Comparison of ENCODE assay signal across 8 cellular contexts in the genomic region with DNA sequence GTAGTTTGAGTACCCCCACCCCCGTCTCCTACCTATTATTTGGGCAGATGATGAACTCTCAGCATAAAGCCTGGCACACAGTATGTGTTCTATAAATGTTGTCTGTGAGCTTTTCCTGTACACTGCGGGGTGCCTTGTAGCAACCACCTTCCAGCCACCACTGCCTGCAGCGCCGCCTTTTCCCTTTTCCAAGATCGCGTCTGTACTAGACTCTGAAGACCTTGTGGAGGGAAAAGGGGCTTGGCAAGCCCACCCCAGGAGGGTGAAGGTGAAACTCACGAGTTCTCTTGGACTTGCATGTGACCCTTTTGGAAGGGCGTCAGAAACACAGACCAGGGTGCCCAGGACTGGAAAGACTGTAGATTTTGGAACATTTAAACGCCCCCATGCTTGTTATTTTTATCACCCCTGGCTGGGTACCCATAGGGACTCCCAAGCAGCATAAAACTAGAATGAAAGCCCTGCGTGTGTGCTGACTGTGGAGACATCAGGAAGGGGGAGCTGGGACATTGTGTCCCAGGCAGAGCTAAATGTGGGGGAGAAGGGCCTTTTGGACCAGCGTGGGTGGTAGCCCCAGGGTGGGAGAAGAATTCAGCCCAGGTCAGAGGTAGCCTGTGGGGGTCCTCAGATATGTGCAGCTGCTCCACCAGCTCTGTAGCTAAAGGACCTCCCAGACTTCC. TPM values are rescaled to one million over a fixed set of nuclear protein-coding genes. Genes with fewer than 3 reads are reported as not detected.
DNase-seq lines count a peak whose midpoint lies in the region; FAIRE-seq and TF ChIP-seq lines count a peak whose summit lies in the region.

No MANE protein-coding gene starts in this region.

- peak overlapping the region; percentile 50; the same call in 1 of the 2 replicates for H2AFZ ChIP-seq in KMS-11 (ENCODE audit: low read depth)

- no peak for FAIRE-seq in RCC 7860 (lab: Jason Lieb, UNC)

- peak overlapping the region; percentile 98 for H3K27ac ChIP-seq in KMS-11
- peak overlapping the region; percentile 94 for H3K27ac ChIP-seq in muscle layer of duodenum (ENCODE audit: low read length)

- peaks cover 19% of the 10 kb centered on the region for H3K4me1 ChIP-seq in KMS-11 (ENCODE audit: low read depth, poor library complexity, severe bottlenecking)
- H3K4me1 ChIP-seq in muscle layer of duodenum (ENCODE audit: control insufficient read depth in 1 of 2, insufficient read depth in 2 of 2, low read length in 2 of 2) = peaks cover 0 to 11% of the 10 kb centered on the region in 2 donors

- intact Hi-C loops in dendritic cell treated with granulocyte-macrophage colony-stimulating factor and Interleukin-4, amounts not matched to agents 40 ng/mL and 50 ng/mL, for 4 days (cut with micrococcal nuclease) = loop anchor here (5.0 kb wide), 1 partner anchor 119 kb away; the partner anchor contains the start of gene ZBTB9

- H4K20me1 ChIP-seq in KMS-11 (ENCODE audit: insufficient read depth) = no peaks in the 10 kb centered on the region

- no peaks in the 10 kb centered on the region for H3K79me2 ChIP-seq in KMS-11 (ENCODE audit: insufficient read depth, low read depth)

- TF ChIP-seq CTCF in AG09309 (IDR thresholded peaks at IDR 0.05; ENCODE audit: control insufficient read depth, insufficient read depth, low read depth, low read length, missing control alignments) = no peak
- no peak for TF ChIP-seq CTCF in KMS-11 (conservative IDR thresholded peaks at IDR 0.05; ENCODE audit: low read depth, low read length)

- H3K9me3 Mint-ChIP-seq in dendritic cell treated with granulocyte-macrophage colony-stimulating factor and Interleukin-4, amounts not matched to agents 40 ng/mL and 50 ng/mL, for 4 days = no peaks in the 10 kb centered on the region

- peak overlapping the region; percentile 93 for H3K9ac ChIP-seq in KMS-11

- H3K4me3 ChIP-seq in AG09309 (ENCODE audit: control insufficient read depth, low read depth, low read length) (peak overlapping the region; percentile 69), KMS-11 (IDR thresholded peaks at IDR 0.05; ENCODE audit: insufficient read depth, low read depth, low read length) (no peak overlapping the region), muscle layer of duodenum (ENCODE audit: low read depth in 1 of 2, low read length in 2 of 2) (peak overlapping the region; percentile 75 to 83)

- H3K27ac Mint-ChIP-seq in dendritic cell treated with granulocyte-macrophage colony-stimulating factor and Interleukin-4, amounts not matched to agents 40 ng/mL and 50 ng/mL, for 4 days = peak overlapping the region; percentile 93

- H3K4me3 Mint-ChIP-seq in dendritic cell treated with granulocyte-macrophage colony-stimulating factor and Interleukin-4, amounts not matched to agents 40 ng/mL and 50 ng/mL, for 4 days = peak overlapping the region; percentile 87

- no peaks in the 10 kb centered on the region for H3K27me3 ChIP-seq in KMS-11 (ENCODE audit: insufficient read depth, low read depth)
- H3K27me3 ChIP-seq in muscle layer of duodenum (ENCODE audit: low read depth, low read length) = no peaks in the 10 kb centered on the region

- no peaks in the 10 kb centered on the region for H3K27me3 Mint-ChIP-seq in dendritic cell treated with granulocyte-macrophage colony-stimulating factor and Interleukin-4, amounts not matched to agents 40 ng/mL and 50 ng/mL, for 4 days

- peaks cover 83% of the 10 kb centered on the region for H3K36me3 Mint-ChIP-seq in dendritic cell treated with granulocyte-macrophage colony-stimulating factor and Interleukin-4, amounts not matched to agents 40 ng/mL and 50 ng/mL, for 4 days (ENCODE audit: low read depth)

- H3K36me3 ChIP-seq in KMS-11 (ENCODE audit: insufficient read depth) (no peaks in the 10 kb centered on the region; the same call in 1 of the 2 replicates), muscle layer of duodenum (ENCODE audit: control insufficient read depth in 1 of 2, insufficient read depth in 2 of 2, low read length in 2 of 2) (peaks cover 21 to 28% of the 10 kb centered on the region in 2 donors)

- no peak for DNase-seq in AG09309 (ENCODE audit: low read depth)
- no peak for DNase-seq in DMS53 (lab: John Stamatoyannopoulos, UW)
- no peak for DNase-seq in EL
- DNase-seq in RCC 7860 (ENCODE audit: low spot score) = no peak
- no peak for DNase-seq in H4 (ENCODE audit: low spot score)

- peak overlapping the region; percentile 93 for H3K4me2 ChIP-seq in KMS-11

- no peaks in the 10 kb centered on the region for H3K9me3 ChIP-seq in muscle layer of duodenum (ENCODE audit: control insufficient read depth in 1 of 2, low read length in 2 of 2)

- peaks cover 34% of the 10 kb centered on the region for H3K4me1 Mint-ChIP-seq in dendritic cell treated with granulocyte-macrophage colony-stimulating factor and Interleukin-4, amounts not matched to agents 40 ng/mL and 50 ng/mL, for 4 days (ENCODE audit: low read depth)

RNA-seq across cellular contexts. Expression of gene BAK1, which starts 8.3 kb away (rescaled TPM):
- total RNA-seq in H4 (2014; rRNA removed; shearing (Covaris generic)) = 16.3 and 18.8 TPM in 2 replicates

RNA-seq across cellular contexts. Expression of gene ITPR3, which starts 49.3 kb away (rescaled TPM):
- 6.6 and 9.8 TPM in 2 replicates for total RNA-seq in H4 (2014; rRNA removed; shearing (Covaris generic))
